ENCODE assay signal across 1 cellular context in the genomic region with DNA sequence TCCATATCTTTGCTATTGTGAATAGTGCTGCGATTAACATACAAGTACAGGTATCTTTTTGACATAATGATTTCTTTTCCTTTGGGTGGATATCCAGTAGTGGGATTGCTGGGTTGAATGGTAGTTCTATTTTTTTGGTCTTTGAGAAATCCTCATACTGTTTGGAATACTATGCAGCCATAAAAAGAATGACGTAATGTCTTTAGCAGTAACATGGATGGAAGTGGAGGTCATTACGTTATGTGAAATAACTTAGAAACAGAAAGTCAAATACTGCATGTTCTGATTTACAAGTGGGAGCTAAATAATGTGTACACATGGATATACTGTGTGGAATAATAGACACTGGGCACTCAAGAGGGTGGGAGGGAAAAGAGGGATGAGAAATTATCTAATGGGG.
A peak's percentile ranks its signal among the peaks of the same experiment; 100 is the strongest.
TF ChIP-seq lines count a peak whose summit lies in the region.

No MANE protein-coding gene starts in this region.

TF ChIP-seq in K562, 482 proteins besides CTCF, POLR2A, EP300 and RAD21:
- TF ChIP-seq NR4A1 (CRISPR knock-in tag; IDR thresholded peaks at IDR 0.05) (no peak), NR4A1 (tag; IDR thresholded peaks at IDR 0.05) (no peak), ATF7 (IDR thresholded peaks at IDR 0.05) (peak; percentile 36; the same call in 1 of the 2 replicates), TAL1 (IDR thresholded peaks at IDR 0.05) (no peak), ZNF134 (CRISPR knock-in tag; conservative IDR thresholded peaks at IDR 0.05) (no peak), FOXP1 (CRISPR knock-in tag; IDR thresholded peaks at IDR 0.05) (no peak), JUND (IDR thresholded peaks at IDR 0.05; ENCODE audit: borderline replicate concordance, low read depth, low read length) (no peak), JUND (tag; IDR thresholded peaks at IDR 0.05; ENCODE audit: borderline replicate concordance, low read depth, low read length) (peak; percentile 43; the same call in 1 of the 3 replicates), CBFA2T3 (IDR thresholded peaks at IDR 0.05) (no peak)
- TF ChIP-seq, protein P1, sequence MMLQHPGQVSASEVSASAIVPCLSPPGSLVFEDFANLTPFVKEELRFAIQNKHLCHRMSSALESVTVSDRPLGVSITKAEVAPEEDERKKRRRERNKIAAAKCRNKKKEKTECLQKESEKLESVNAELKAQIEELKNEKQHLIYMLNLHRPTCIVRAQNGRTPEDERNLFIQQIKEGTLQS (IDR thresholded peaks at IDR 0.05), result peak; percentile 39
- TF ChIP-seq, protein P1 (CRISPR knock-in tag; conservative IDR thresholded peaks at IDR 0.05), result no peak
TF ChIP-seq in K562: peak in this region for 3.
